Comparison of ENCODE assay signal across 7 cellular contexts in the genomic region with DNA sequence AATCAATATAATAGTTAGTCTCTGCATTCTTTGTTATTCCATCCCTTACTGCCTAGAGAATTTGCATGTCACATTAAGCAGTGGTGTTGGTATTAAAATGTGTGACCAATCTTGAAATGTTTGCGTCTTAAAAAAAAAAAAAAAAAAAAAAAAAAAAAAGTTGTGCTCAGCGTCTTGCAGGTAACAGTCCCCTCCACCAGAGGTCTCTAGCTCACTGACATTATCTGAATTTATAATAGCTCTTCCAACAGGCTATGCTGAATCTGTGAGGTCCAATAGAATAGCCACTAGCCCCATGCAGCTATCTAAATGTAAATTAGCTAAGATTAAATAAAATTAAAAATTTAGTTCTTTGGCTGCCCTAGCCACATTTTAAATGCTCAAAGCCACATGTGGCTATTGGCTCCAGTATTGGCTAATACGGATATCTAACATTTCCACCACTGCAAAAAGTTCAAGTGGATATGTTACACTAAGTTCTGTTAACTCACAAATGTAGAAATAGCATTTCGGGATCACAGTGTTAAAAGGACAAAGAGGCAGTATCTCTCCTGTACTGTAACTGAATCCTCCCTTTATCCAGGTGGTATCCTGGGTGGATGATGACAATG. TPM values are rescaled to one million over a fixed set of nuclear protein-coding genes. Genes with fewer than 3 reads are reported as not detected.
A peak's percentile ranks its signal among the peaks of the same experiment; 100 is the strongest.
DNase-seq lines count a peak whose midpoint lies in the region; ATAC-seq, FAIRE-seq and TF ChIP-seq lines count a peak whose summit lies in the region.

No MANE protein-coding gene starts in this region.

- CTCF ChIA-PET in GM10248 (lab: Yijun Ruan, JAX): interaction anchor here (0.7 to 4.6 kb wide), 30 partner anchors 8 to 597 kb away, joined by 3 to 45 read pairs (median 4); no protein-coding TSS in a partner anchor

- intact Hi-C loops in kidney (cut with DNase I): no loop called here
- intact Hi-C loops in sigmoid colon (cut with DNase I): loop anchor here (2.0 to 5.0 kb wide), 2 partner anchors 51 to 389 kb away; no protein-coding TSS in a partner anchor

- no peak for TF ChIP-seq POLR2A in sigmoid colon (IDR thresholded peaks at IDR 0.05)

- TF ChIP-seq CTCF in GM10248 (IDR thresholded peaks at IDR 0.05; ENCODE audit: control extremely low read depth, extremely low read depth, low read depth, missing control alignments) (peak; percentile 58), kidney (IDR thresholded peaks at IDR 0.05; ENCODE audit: borderline replicate concordance, extremely low read depth, insufficient read depth) (peak; percentile 59), sigmoid colon (IDR thresholded peaks at IDR 0.05) (peak in 2 of 4 experiments; percentile 34 to 52)

- H3K4me1 ChIP-seq in kidney (ENCODE audit: control insufficient read depth in 1 of 2, insufficient read depth in 1 of 2, low read depth in 1 of 2, low read length in 2 of 2) (no peaks in the 10 kb centered on the region), sigmoid colon (no peaks in the 10 kb centered on the region)

- FAIRE-seq in kidney (lab: Jason Lieb, UNC): peak; percentile 86

- H3K36me3 ChIP-seq in kidney (ENCODE audit: control insufficient read depth in 1 of 2, insufficient read depth in 2 of 2, low read length in 2 of 2): no peaks in the 10 kb centered on the region
- H3K36me3 ChIP-seq in sigmoid colon: no peaks in the 10 kb centered on the region

- DNase-seq in GM10248 (ENCODE audit: extremely low spot score) (peak; percentile 33), NCI-H2227 treated with DMSO at 0.1 percent for 48 hours (lab: John Stamatoyannopoulos, UW) (peak; percentile 50), astrocyte of the hippocampus (ENCODE audit: low read depth, low spot score) (peak; percentile 62), kidney (no peak), sigmoid colon (no peak)

- H3K9me3 ChIP-seq in kidney (ENCODE audit: control insufficient read depth in 1 of 2, low read length in 2 of 2) (no peaks in the 10 kb centered on the region), sigmoid colon (no peaks in the 10 kb centered on the region)

- TF ChIP-seq EP300 in sigmoid colon (IDR thresholded peaks at IDR 0.05): no peak

- H3K27ac ChIP-seq in kidney (ENCODE audit: low read depth in 2 of 2, low read length in 2 of 2): no peak overlapping the region
- no peak overlapping the region for H3K27ac ChIP-seq in sigmoid colon

- H3K4me3 ChIP-seq in kidney (ENCODE audit: low read length in 2 of 2) (no peak overlapping the region), sigmoid colon (no peak overlapping the region)

- POLR2A ChIA-PET in GM10248 (lab: Yijun Ruan, JAX): interaction anchor here (0.6 kb wide), 1 partner anchor 388 kb away, joined by 4 read pairs; no protein-coding TSS in a partner anchor

- ATAC-seq in HG03175 (IDR thresholded peaks at IDR 0.05; ENCODE audit: unreplicated experiment) (peak; percentile 73), GM19463 (IDR thresholded peaks at IDR 0.05; ENCODE audit: unreplicated experiment) (no peak)

- H3K27me3 ChIP-seq in sigmoid colon: peaks cover 0 to 6% (median 0%) of the 10 kb centered on the region in 3 donors

- WGBS in sigmoid colon, 2 donors: 40 to 43% methylated on average over 4 of the region's 4 CpGs

- no peak overlapping the region for H3K9ac ChIP-seq in kidney (ENCODE audit: low read length in 2 of 2)

RNA-seq across cellular contexts. Expression of a gene that starts 28.7 kb away (rescaled TPM):
- not detected for total RNA-seq in kidney
- polyA plus RNA-seq in kidney (ENCODE audit: insufficient read depth, low read depth, low replicate concordance): not detected
- not detected for total RNA-seq in sigmoid colon
- not detected for polyA plus RNA-seq in sigmoid colon

RNA-seq across cellular contexts. Expression of a gene that starts 33.7 kb away (rescaled TPM):
- total RNA-seq in kidney (not detected), sigmoid colon (not detected)
- polyA plus RNA-seq in kidney (ENCODE audit: insufficient read depth, low read depth, low replicate concordance) (not detected), sigmoid colon (not detected)

Comparison
In these comparisons a context has a peak if more than half of its experiments do, and no peak if none do; other contexts are left out.
1. DNase-seq: peak in GM10248 (single experiment), NCI-H2227 treated with DMSO at 0.1 percent for 48 hours (single experiment) and astrocyte of the hippocampus (single experiment); none in kidney (single experiment) and sigmoid colon (single experiment).